Comparison of ENCODE assay signal across 8 cellular contexts in the genomic region with DNA sequence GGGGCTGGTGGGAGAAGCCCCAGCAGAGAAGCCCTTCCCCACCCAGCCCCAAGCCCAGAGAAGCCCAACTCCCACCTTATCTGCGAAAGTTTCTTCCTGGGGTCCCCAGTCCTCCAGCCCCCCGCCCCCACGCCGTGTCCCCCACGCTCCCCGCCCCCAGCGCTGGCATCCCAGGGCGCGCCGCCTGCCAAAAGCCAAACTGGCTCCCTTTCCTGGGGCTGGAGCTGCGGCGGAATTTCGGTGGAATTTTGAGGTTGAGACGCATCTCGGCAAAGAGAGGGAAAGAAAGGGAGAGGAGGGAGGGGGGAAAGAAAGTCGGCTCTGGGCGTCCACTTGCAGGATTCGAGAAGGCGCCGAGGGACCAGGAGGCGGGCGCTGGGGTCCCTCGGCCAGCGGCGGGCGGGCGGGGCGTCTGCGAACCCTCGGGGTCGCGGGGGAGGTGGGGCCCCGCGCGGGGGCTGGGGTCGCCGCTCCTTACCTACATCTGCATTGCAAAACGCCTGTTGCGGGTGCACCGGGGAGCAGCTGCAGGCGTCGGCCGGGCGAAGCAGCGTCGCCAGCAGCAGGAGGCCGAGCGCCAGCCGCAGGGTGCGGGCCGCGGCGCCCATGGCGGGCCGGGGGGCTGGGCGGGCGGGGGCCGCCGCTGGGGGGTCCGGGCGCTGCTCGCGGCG. TPM values are rescaled to one million over a fixed set of nuclear protein-coding genes. Genes with fewer than 3 reads are reported as not detected.
DNase-seq lines count a peak whose midpoint lies in the region; ATAC-seq and TF ChIP-seq lines count a peak whose summit lies in the region.

No MANE protein-coding gene starts in this region.

- H3K36me3 ChIP-seq in left ventricle myocardium inferior (no peaks in the 10 kb centered on the region), gastrocnemius medialis (no peaks in the 10 kb centered on the region)

- peak; percentile 4 for ATAC-seq in activated B cell treated with CpG ODN at 0.5 μM for 24 hours (ENCODE audit: low read depth)
- no peak for ATAC-seq in gastrocnemius medialis
- no peak for ATAC-seq in GM21786 (IDR thresholded peaks at IDR 0.05; ENCODE audit: unreplicated experiment)

- CTCF ChIA-PET in activated B cell treated with CpG ODN at 0.5 μM for 24 hours (lab: Charles Lee), result interaction anchor here (1.8 kb wide), 1 partner anchor 58 kb away, joined by 9 read pairs; no protein-coding TSS in a partner anchor

- H3K4me1 ChIP-seq in left ventricle myocardium inferior (peaks cover 66% of the 10 kb centered on the region), gastrocnemius medialis (peaks cover 25 to 30% of the 10 kb centered on the region in 2 donors)

- H3K27me3 ChIP-seq in left ventricle myocardium inferior (ENCODE audit: low read depth) (no peaks in the 10 kb centered on the region), gastrocnemius medialis (peaks cover 4 to 19% (median 18%) of the 10 kb centered on the region in 3 donors)

- DNase-seq in NCI-H748 (lab: John Stamatoyannopoulos, UW; ENCODE audit: unreplicated experiment) (peak; percentile 13), NCI-H748 treated with DMSO at 0.1 percent for 48 hours (lab: John Stamatoyannopoulos, UW) (no peak), activated B cell treated with CpG ODN at 0.5 μM for 24 hours (no peak), left ventricle myocardium inferior (no peak), gastrocnemius medialis (no peak), GM19238 (ENCODE audit: insufficient read length, low spot score) (no peak), DMS79 (lab: John Stamatoyannopoulos, UW) (no peak)

- POLR2A ChIA-PET in activated B cell treated with CpG ODN at 0.5 μM for 24 hours (lab: Charles Lee), result interaction anchor here (1.3 kb wide), 1 partner anchor 58 kb away, joined by 4 read pairs; no protein-coding TSS in a partner anchor

- peak overlapping the region; percentile 86 for H3K4me3 Mint-ChIP-seq in activated B cell treated with CpG ODN at 0.5 μM for 24 hours

- no peaks in the 10 kb centered on the region for H3K9me3 ChIP-seq in left ventricle myocardium inferior (replicated peaks)
- no peaks in the 10 kb centered on the region for H3K9me3 ChIP-seq in gastrocnemius medialis

- H3K27me3 Mint-ChIP-seq in activated B cell treated with CpG ODN at 0.5 μM for 24 hours, result peaks cover 15% of the 10 kb centered on the region

- peaks cover 15% of the 10 kb centered on the region for H3K4me1 Mint-ChIP-seq in activated B cell treated with CpG ODN at 0.5 μM for 24 hours

- H3K27ac ChIP-seq in left ventricle myocardium inferior (replicated peaks) (peak overlapping the region; percentile 96), gastrocnemius medialis (peak overlapping the region; percentile 68 to 81 (median 70))

- H3K4me3 ChIP-seq in left ventricle myocardium inferior (peak overlapping the region; percentile 87), gastrocnemius medialis (peak overlapping the region; percentile 50 to 65 (median 59))

- H3K9me3 Mint-ChIP-seq in activated B cell treated with CpG ODN at 0.5 μM for 24 hours, result no peaks in the 10 kb centered on the region

- intact Hi-C loops in activated B cell treated with CpG ODN at 0.5 μM for 24 hours (cut with micrococcal nuclease) (loop anchor here (1.0 kb wide), 2 partner anchors 47 to 59 kb away; no protein-coding TSS in a partner anchor), left ventricle myocardium inferior (cut with micrococcal nuclease) (loop anchor here (10.0 kb wide), 1 partner anchor 60 kb away; no protein-coding TSS in a partner anchor), gastrocnemius medialis (cut with DNase I; ENCODE audit: low total_unique reads) (no loop called here)

- in situ Hi-C loops in gastrocnemius medialis (cut with MboI; ENCODE audit: low sequenced_read_pairs in 4 of 4), result no loop called here

- TF ChIP-seq CTCF in activated B cell treated with CpG ODN at 0.5 μM for 24 hours (IDR thresholded peaks at IDR 0.05), result no peak
- TF ChIP-seq CTCF in left ventricle myocardium inferior (IDR thresholded peaks at IDR 0.05; ENCODE audit: borderline replicate concordance), result no peak
- TF ChIP-seq CTCF in gastrocnemius medialis (IDR thresholded peaks at IDR 0.05 in 4 of 5, conservative IDR thresholded peaks at IDR 0.05 in 1 of 5), result no peak

- no peak for TF ChIP-seq POLR2A in gastrocnemius medialis (IDR thresholded peaks at IDR 0.05)

- H3K36me3 Mint-ChIP-seq in activated B cell treated with CpG ODN at 0.5 μM for 24 hours (ENCODE audit: low read depth), result no peaks in the 10 kb centered on the region

- no peak overlapping the region for H3K27ac Mint-ChIP-seq in activated B cell treated with CpG ODN at 0.5 μM for 24 hours

RNA-seq across cellular contexts. Expression of gene TIMP2, which starts 0.6 kb away (rescaled TPM):
- total RNA-seq in activated B cell treated with CpG ODN at 0.5 μM for 24 hours, result 3.5 and 4.2 TPM in 2 replicates
- 91.8 TPM for total RNA-seq in left ventricle myocardium inferior
- 10 to 100 TPM; 20.4 to 28.7 (median 27.0) TPM for total RNA-seq in gastrocnemius medialis

RNA-seq across cellular contexts. Expression of gene CEP295NL, which starts 21.6 kb away (rescaled TPM):
- total RNA-seq in activated B cell treated with CpG ODN at 0.5 μM for 24 hours (0.46 and 0.55 TPM in 2 replicates), left ventricle myocardium inferior (0.55 TPM), gastrocnemius medialis (under 1 TPM in 1 of 4 donors, not detected in 3; 0.16 TPM)

RNA-seq across cellular contexts. Expression of gene LGALS3BP, which starts 55.1 kb away (rescaled TPM):
- total RNA-seq in activated B cell treated with CpG ODN at 0.5 μM for 24 hours, result 1.3 and 3.5 TPM in 2 replicates
- total RNA-seq in left ventricle myocardium inferior, result 585 TPM
- 10 to 100 TPM; 15.0 to 45.9 (median 23.0) TPM for total RNA-seq in gastrocnemius medialis

Comparison
In these comparisons a context has a peak if more than half of its experiments do, and no peak if none do; other contexts are left out.
1. RNA of gene LGALS3BP, which starts 55.1 kb away (total RNA-seq): 585 TPM in left ventricle myocardium inferior (single experiment); 15.0 to 45.9 TPM in gastrocnemius medialis and 1.3 to 3.5 TPM in activated B cell treated with CpG ODN at 0.5 μM for 24 hours; every median in the first group is over 10 times any median in the second.